ENCODE assay signal across 21 cellular contexts in genomic region chr22:49170053-49170452, GRCh38.
DNase-seq lines count a peak whose midpoint lies in the region; ATAC-seq and TF ChIP-seq lines count a peak whose summit lies in the region.
"Had no signal": no experiment of that assay in that cellular context is flagged by ENCODE, and none has a peak within 500 bp of the region (broad histone marks: within the 10 kb centered on the region; RNA-seq: fewer than 3 reads in every experiment).

No MANE protein-coding gene starts in this region.

- H3K4me2 ChIP-seq in H9 (ENCODE audit: insufficient read depth, insufficient read length, low read length) (no peak overlapping the region), mesendoderm (ENCODE audit: low read length) (no peak overlapping the region)
- H3K4me2 ChIP-seq: BLaER1, KMS-11 had no signal

- DNase-seq in NCI-H146 (lab: John Stamatoyannopoulos, UW) = peak; percentile 7
- DNase-seq in NCI-H146 treated with DMSO at 0.1 percent for 48 hours (lab: John Stamatoyannopoulos, UW; ENCODE audit: unreplicated experiment) = no peak
- no peak for DNase-seq in H9
- DNase-seq in SK-MEL-5 (ENCODE audit: low read depth, low spot score) = peak; percentile 28
- peak; percentile 42 for DNase-seq in mesendoderm
- DNase-seq in Caco-2 = no peak
- DNase-seq in stimulated activated CD4-positive, alpha-beta T cell treated with anti-CD3 and anti-CD28 coated beads, Interleukin-12 subunit alpha, Interleukin-12 subunit beta, amount 100 ng/mL, for 4 hours = no peak
- DNase-seq: ACHN; CD8-positive, alpha-beta T cell; GDM1; IMR-90; NCI-H1105; NCI-H1694; NCI-H2081; NCI-H446 treated with DMSO at 0.1 percent for 48 hours; NCI-H526 treated with DMSO at 0.1 percent for 48 hours; SW 1271 had no signal

- H3K9ac ChIP-seq in H9 (ENCODE audit: extremely low read depth, insufficient read length, low read length) (no peak overlapping the region), mesendoderm (ENCODE audit: low read length) (no peak overlapping the region)
- H3K9ac ChIP-seq: BLaER1, KMS-11 had no signal

- CTCF ChIA-PET in Caco-2 (lab: Charles Lee) = no interaction called here

- H3K4ac ChIP-seq in H9 (ENCODE audit: low read depth, low read length) (no peak overlapping the region), mesendoderm (ENCODE audit: low read depth, low read length) (no peak overlapping the region)

- peaks cover 4 to 8% (median 5%) of the 10 kb centered on the region in 3 experiments; a peak in 5 of 7 replicates for H3K36me3 Mint-ChIP-seq in H9 (ENCODE audit: insufficient read depth in 1 of 3, low read depth in 3 of 3)
- no peaks in the 10 kb centered on the region for H3K36me3 Mint-ChIP-seq in Caco-2 (ENCODE audit: insufficient read depth, unreplicated experiment)
- H3K36me3 Mint-ChIP-seq: CD8-positive, alpha-beta T cell had no signal

- no CpG with 5 or more reads among the region's 4 CpGs for WGBS in H9 (ENCODE audit: extremely low coverage, insufficient read length, low lambda C conversion rate)
- no CpG with 5 or more reads among the region's 4 CpGs for WGBS in mesendoderm (ENCODE audit: extremely low coverage, insufficient coverage, low lambda C conversion rate)

- in situ Hi-C loops in SK-MEL-5 (cut with HindIII; ENCODE audit: low pct_unique_long_range_greater_than_20kb, low sequenced_read_pairs) = no loop called here

- H2AK5ac ChIP-seq in H9 (ENCODE audit: insufficient read length, low read length) (no peak overlapping the region), mesendoderm (ENCODE audit: low read length) (no peak overlapping the region)

- no peak overlapping the region for H2AFZ ChIP-seq in H9 (ENCODE audit: low read length)

- TF ChIP-seq CTCF in H9 (conservative IDR thresholded peaks at IDR 0.05) = peak; percentile 57
- TF ChIP-seq CTCF in Caco-2 (IDR thresholded peaks at IDR 0.05; ENCODE audit: insufficient read depth in 1 of 2, low read depth in 1 of 2, low read length in 1 of 2, severe bottlenecking in 1 of 2, unreplicated experiment in 1 of 2) = no peak

- H3K18ac ChIP-seq in H9 (ENCODE audit: insufficient read length, low read depth, low read length) = no peak overlapping the region
- H3K18ac ChIP-seq in mesendoderm (ENCODE audit: low read length) = no peak overlapping the region

- POLR2A ChIA-PET in Caco-2 (lab: Charles Lee) = no interaction called here

- H3K79me2 ChIP-seq in H9 (ENCODE audit: insufficient read depth, low read length) (no peaks in the 10 kb centered on the region), mesendoderm (ENCODE audit: control insufficient read depth, insufficient read depth, low read length) (no peaks in the 10 kb centered on the region)

- no peak overlapping the region for H2BK120ac ChIP-seq in H9 (ENCODE audit: low read depth, low read length, poor library complexity, severe bottlenecking)
- H2BK120ac ChIP-seq in mesendoderm (ENCODE audit: low read depth, low read length) = no peak overlapping the region

- H3K27ac ChIP-seq in H9 (ENCODE audit: insufficient read length, low read depth, low read length) (no peak overlapping the region), mesendoderm (ENCODE audit: low read depth, low read length) (no peak overlapping the region)
- H3K27ac ChIP-seq: 22Rv1, BLaER1, KMS-11 had no signal

- peaks cover 8% of the 10 kb centered on the region for H3K27me3 Mint-ChIP-seq in H9 (ENCODE audit: low read depth)
- peaks cover 5% of the 10 kb centered on the region for H3K27me3 Mint-ChIP-seq in Caco-2 (ENCODE audit: insufficient read depth, unreplicated experiment)

- H2BK15ac ChIP-seq in H9 (ENCODE audit: low read depth, low read length) (no peak overlapping the region), mesendoderm (replicated peaks; ENCODE audit: low read depth) (no peak overlapping the region)

- H3K27me3 ChIP-seq in H9 (ENCODE audit: insufficient read depth, low read length) = no peaks in the 10 kb centered on the region
- no peaks in the 10 kb centered on the region for H3K27me3 ChIP-seq in mesendoderm (ENCODE audit: insufficient read depth, low read length, poor library complexity)
- H3K27me3 ChIP-seq in Caco-2 (replicated peaks; ENCODE audit: control insufficient read depth, insufficient read depth, low read length) = no peaks in the 10 kb centered on the region
- H3K27me3 ChIP-seq: BLaER1 had no signal

- ATAC-seq in HG03432 (IDR thresholded peaks at IDR 0.05; ENCODE audit: unreplicated experiment) = no peak
- ATAC-seq: CD8-positive, alpha-beta T cell had no signal

- no peaks in the 10 kb centered on the region for H3K9me3 ChIP-seq in H9 (ENCODE audit: control insufficient read depth, low read depth, low read length)
- H3K9me3 ChIP-seq in Caco-2 = no peaks in the 10 kb centered on the region

- H3K9me3 Mint-ChIP-seq in H9 (peaks cover 11 to 21% of the 10 kb centered on the region in 2 experiments), Caco-2 (ENCODE audit: unreplicated experiment) (no peaks in the 10 kb centered on the region)

- H3K27ac Mint-ChIP-seq in H9 = no peak overlapping the region
- no peak overlapping the region for H3K27ac Mint-ChIP-seq in Caco-2 (ENCODE audit: unreplicated experiment)
- H3K27ac Mint-ChIP-seq: CD8-positive, alpha-beta T cell had no signal

- H4K20me1 ChIP-seq in H9 (ENCODE audit: control insufficient read depth, insufficient read depth, insufficient read length) = no peaks in the 10 kb centered on the region
- H4K20me1 ChIP-seq: BLaER1 had no signal

- H3K14ac ChIP-seq in H9 (ENCODE audit: insufficient read depth, low read length) = no peak overlapping the region

- H4K8ac ChIP-seq in H9 (replicated peaks; ENCODE audit: insufficient read length, low read depth, low read length) (no peak overlapping the region), mesendoderm (ENCODE audit: low read depth, low read length) (no peak overlapping the region)

- intact Hi-C loops in Caco-2 (cut with micrococcal nuclease; ENCODE audit: unreplicated experiment) = no loop called here

- H3T11ph ChIP-seq in H9 (ENCODE audit: low read length) = no peak overlapping the region

- H3K23ac ChIP-seq in H9 (ENCODE audit: insufficient read length, low read depth, low read length) (no peak overlapping the region), mesendoderm (ENCODE audit: low read length) (no peak overlapping the region)

- no peaks in the 10 kb centered on the region for H3K23me2 ChIP-seq in H9 (ENCODE audit: insufficient read length, low read depth, low read length, poor library complexity, severe bottlenecking)

- H3K79me1 ChIP-seq in H9 (ENCODE audit: insufficient read depth, low read depth, low read length, poor library complexity, severe bottlenecking) (no peaks in the 10 kb centered on the region), mesendoderm (ENCODE audit: low read length) (no peaks in the 10 kb centered on the region)

- H4K5ac ChIP-seq in H9 (ENCODE audit: insufficient read length, low read depth, low read length) = no peak overlapping the region
- no peak overlapping the region for H4K5ac ChIP-seq in mesendoderm (ENCODE audit: low read length)

- H3K56ac ChIP-seq in H9 (ENCODE audit: insufficient read length, low read depth, low read length) (no peak overlapping the region), mesendoderm (ENCODE audit: low read length) (no peak overlapping the region)

- H3K4me1 ChIP-seq in H9 (ENCODE audit: insufficient read depth, low read length) (no peaks in the 10 kb centered on the region), mesendoderm (ENCODE audit: control insufficient read depth, low read depth, low read length) (no peaks in the 10 kb centered on the region), Caco-2 (no peaks in the 10 kb centered on the region)
- H3K4me1 ChIP-seq: BLaER1 had no signal

- H2BK20ac ChIP-seq in H9 (ENCODE audit: low read depth, low read length, poor library complexity, severe bottlenecking) = no peak overlapping the region

- H3K36me3 ChIP-seq in mesendoderm (ENCODE audit: control insufficient read depth, insufficient read depth, low read length) (no peaks in the 10 kb centered on the region), Caco-2 (ENCODE audit: control insufficient read depth, insufficient read depth, low read length) (no peaks in the 10 kb centered on the region)
- H3K36me3 ChIP-seq: BLaER1 had no signal

- BruUV-seq in Caco-2 (replicated peaks; lab: Mats Ljungman, UMichigan) = no TSS peak

- no peak overlapping the region for H4K91ac ChIP-seq in H9 (ENCODE audit: insufficient read length, low read depth, low read length)

- H2BK5ac ChIP-seq in H9 (ENCODE audit: insufficient read length, low read length) (no peak overlapping the region), mesendoderm (ENCODE audit: low read length) (no peak overlapping the region)

- no peak overlapping the region for H3K4me3 Mint-ChIP-seq in H9
- no peak overlapping the region for H3K4me3 Mint-ChIP-seq in Caco-2 (ENCODE audit: unreplicated experiment)
- H3K4me3 Mint-ChIP-seq: CD8-positive, alpha-beta T cell had no signal

- H3K4me1 Mint-ChIP-seq in H9 = no peaks in the 10 kb centered on the region
- no peaks in the 10 kb centered on the region for H3K4me1 Mint-ChIP-seq in Caco-2 (ENCODE audit: low read depth, unreplicated experiment)

- H3K4me3 ChIP-seq in mesendoderm (ENCODE audit: low read length) (no peak overlapping the region), Caco-2 (ENCODE audit: low read depth, low read length) (no peak overlapping the region)
- H3K4me3 ChIP-seq: BLaER1 had no signal

- no peak overlapping the region for H2BK12ac ChIP-seq in H9 (ENCODE audit: insufficient read length, low read depth, low read length)

Comparison
In these comparisons a context has a peak if more than half of its experiments do, and no peak if none do; other contexts are left out.
1. DNase-seq: peak in NCI-H146 (single experiment), SK-MEL-5 (single experiment) and mesendoderm (single experiment); none in NCI-H146 treated with DMSO at 0.1 percent for 48 hours (single experiment), H9 (single experiment), Caco-2 (0 of 2) and stimulated activated CD4-positive, alpha-beta T cell treated with anti-CD3 and anti-CD28 coated beads, Interleukin-12 subunit alpha, Interleukin-12 subunit beta, amount 100 ng/mL, for 4 hours (single experiment).